2 cellular contexts compared by ENCODE assay signal in the genomic region with DNA sequence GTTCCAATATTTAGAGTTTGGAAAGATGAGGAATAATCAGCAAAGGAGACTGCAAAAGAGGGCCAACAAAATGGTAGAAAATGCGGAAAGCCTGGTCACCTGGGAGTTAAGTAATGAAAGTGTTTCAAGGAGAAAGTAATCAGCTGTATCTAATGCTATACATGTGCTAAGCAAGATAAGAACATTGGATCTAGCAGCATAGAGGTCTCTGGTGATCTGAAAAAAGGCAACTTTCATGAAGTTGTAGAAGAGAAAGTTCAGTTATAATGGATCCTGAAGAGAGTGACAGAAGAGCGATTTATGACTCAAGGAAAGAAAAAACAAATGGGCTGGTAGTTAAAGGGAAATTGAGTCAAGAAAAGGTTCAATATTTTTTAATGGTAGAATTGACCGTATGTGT.
A peak's percentile ranks its signal among the peaks of the same experiment; 100 is the strongest.
TF ChIP-seq lines count a peak whose summit lies in the region.

No MANE protein-coding gene starts in this region.

TF ChIP-seq in HEK293, 187 proteins besides CTCF, POLR2A, EP300 and RAD21:
- no peak for TF ChIP-seq ZNF488 (tag by site-specific recombination; IDR thresholded peaks at IDR 0.05)
- peak; percentile 82 for TF ChIP-seq PRDM1 (tag by site-specific recombination; IDR thresholded peaks at IDR 0.05)

TF ChIP-seq in K562, 482 proteins besides CTCF, POLR2A, EP300 and RAD21:
- TF ChIP-seq MTA2 (IDR thresholded peaks at IDR 0.05; ENCODE audit: low read depth) (0 out of 2 replicates have a peak, but pooled peaks have one; percentile 11), ETV6 (IDR thresholded peaks at IDR 0.05; ENCODE audit: borderline replicate concordance in 1 of 2, low read depth in 2 of 2, low read length in 1 of 2) (no peak), ETV6 (CRISPR knock-in tag; IDR thresholded peaks at IDR 0.05; ENCODE audit: borderline replicate concordance) (no peak), CBFA2T2 (conservative IDR thresholded peaks at IDR 0.05) (0 out of 2 replicates have a peak, but pooled peaks have one; percentile 14), ZNF395 (CRISPR knock-in tag; IDR thresholded peaks at IDR 0.05) (0 out of 2 replicates have a peak, but pooled peaks have one; percentile 52), MEIS2 (IDR thresholded peaks at IDR 0.05; ENCODE audit: partially characterized antibody) (peak; percentile 63), TCF3 (CRISPR knock-in tag; IDR thresholded peaks at IDR 0.05) (peak; percentile 13; the same call in 1 of the 2 replicates), POLR2H (tag; IDR thresholded peaks at IDR 0.05; ENCODE audit: low read depth) (no peak), SUPT5H (IDR thresholded peaks at IDR 0.05) (no peak), ZNF408 (CRISPR knock-in tag; IDR thresholded peaks at IDR 0.05; ENCODE audit: low read depth) (no peak), ARID1B (IDR thresholded peaks at IDR 0.05) (peak; percentile 60), CAMTA2 (CRISPR knock-in tag; conservative IDR thresholded peaks at IDR 0.05) (no peak), TEAD4 (IDR thresholded peaks at IDR 0.05; ENCODE audit: low read length) (peak; percentile 27; the same call in 1 of the 2 replicates), TEAD4 (CRISPR knock-in tag; IDR thresholded peaks at IDR 0.05; ENCODE audit: borderline replicate concordance) (no peak), KLF16 (IDR thresholded peaks at IDR 0.05) (peak; percentile 24; the same call in 1 of the 2 replicates), CBFA2T3 (IDR thresholded peaks at IDR 0.05) (no peak; the same call in 1 of the 2 replicates), NEUROD1 (IDR thresholded peaks at IDR 0.05; ENCODE audit: borderline replicate concordance, low read depth, low read length, partially characterized antibody) (no peak), PBX2 (CRISPR knock-in tag; IDR thresholded peaks at IDR 0.05; ENCODE audit: low read depth) (no peak), PBX2 (tag; conservative IDR thresholded peaks at IDR 0.05; ENCODE audit: low read depth) (0 out of 2 replicates have a peak, but pooled peaks have one; percentile 17), KLF13 (tag; IDR thresholded peaks at IDR 0.05; ENCODE audit: borderline replicate concordance, low read depth) (no peak), ZNF511 (CRISPR knock-in tag; IDR thresholded peaks at IDR 0.05) (no peak), CSDE1 (IDR thresholded peaks at IDR 0.05) (0 out of 4 replicates have a peak, but pooled peaks of 1 of the 2 experiments have one; percentile 20), ZBTB5 (IDR thresholded peaks at IDR 0.05) (no peak), ZNF696 (CRISPR knock-in tag; conservative IDR thresholded peaks at IDR 0.05) (no peak), TAL1 (IDR thresholded peaks at IDR 0.05) (peak; percentile 23), NCOA1 (IDR thresholded peaks at IDR 0.05; ENCODE audit: low read depth) (no peak), ZHX1 (conservative IDR thresholded peaks at IDR 0.05; ENCODE audit: low read length) (no peak), ASH1L (IDR thresholded peaks at IDR 0.05; ENCODE audit: borderline replicate concordance, low read depth, partially characterized antibody) (no peak), L3MBTL2 (IDR thresholded peaks at IDR 0.05) (no peak), CLOCK (CRISPR knock-in tag; IDR thresholded peaks at IDR 0.05; ENCODE audit: borderline replicate concordance) (no peak)
- TF ChIP-seq, protein P1, sequence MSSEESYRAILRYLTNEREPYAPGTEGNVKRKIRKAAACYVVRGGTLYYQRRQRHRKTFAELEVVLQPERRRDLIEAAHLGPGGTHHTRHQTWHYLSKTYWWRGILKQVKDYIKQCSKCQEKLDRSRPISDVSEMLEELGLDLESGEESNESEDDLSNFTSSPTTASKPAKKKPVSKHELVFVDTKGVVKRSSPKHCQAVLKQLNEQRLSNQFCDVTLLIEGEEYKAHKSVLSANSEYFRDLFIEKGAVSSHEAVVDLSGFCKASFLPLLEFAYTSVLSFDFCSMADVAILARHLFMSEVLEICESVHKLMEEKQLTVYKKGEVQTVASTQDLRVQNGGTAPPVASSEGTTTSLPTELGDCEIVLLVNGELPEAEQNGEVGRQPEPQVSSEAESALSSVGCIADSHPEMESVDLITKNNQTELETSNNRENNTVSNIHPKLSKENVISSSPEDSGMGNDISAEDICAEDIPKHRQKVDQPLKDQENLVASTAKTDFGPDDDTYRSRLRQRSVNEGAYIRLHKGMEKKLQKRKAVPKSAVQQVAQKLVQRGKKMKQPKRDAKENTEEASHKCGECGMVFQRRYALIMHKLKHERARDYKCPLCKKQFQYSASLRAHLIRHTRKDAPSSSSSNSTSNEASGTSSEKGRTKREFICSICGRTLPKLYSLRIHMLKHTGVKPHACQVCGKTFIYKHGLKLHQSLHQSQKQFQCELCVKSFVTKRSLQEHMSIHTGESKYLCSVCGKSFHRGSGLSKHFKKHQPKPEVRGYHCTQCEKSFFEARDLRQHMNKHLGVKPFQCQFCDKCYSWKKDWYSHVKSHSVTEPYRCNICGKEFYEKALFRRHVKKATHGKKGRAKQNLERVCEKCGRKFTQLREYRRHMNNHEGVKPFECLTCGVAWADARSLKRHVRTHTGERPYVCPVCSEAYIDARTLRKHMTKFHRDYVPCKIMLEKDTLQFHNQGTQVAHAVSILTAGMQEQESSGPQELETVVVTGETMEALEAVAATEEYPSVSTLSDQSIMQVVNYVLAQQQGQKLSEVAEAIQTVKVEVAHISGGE (CRISPR knock-in tag; IDR thresholded peaks at IDR 0.05): no peak
